In genomic region chr22:36196254-36197064, GRCh38 we compare ENCODE assay signal across 20 cellular contexts. TPM values are rescaled to one million over a fixed set of nuclear protein-coding genes. Genes with fewer than 3 reads are reported as not detected.
DNase-seq lines count a peak whose midpoint lies in the region; ATAC-seq, FAIRE-seq and TF ChIP-seq lines count a peak whose summit lies in the region.
"Had no signal": no experiment of that assay in that cellular context is flagged by ENCODE, and none has a peak within 500 bp of the region (broad histone marks: within the 10 kb centered on the region; RNA-seq: fewer than 3 reads in every experiment).

No MANE protein-coding gene starts in this region.

- H3K79me1 ChIP-seq in H9 (ENCODE audit: insufficient read depth, low read depth, low read length, poor library complexity, severe bottlenecking), result no peaks in the 10 kb centered on the region

- TF ChIP-seq POLR2A in K562 (conservative IDR thresholded peaks at IDR 0.05) (no peak), testis (IDR thresholded peaks at IDR 0.05) (no peak), gastrocnemius medialis (IDR thresholded peaks at IDR 0.05) (no peak)

- no peak overlapping the region for H2AK5ac ChIP-seq in H9 (ENCODE audit: insufficient read length, low read length)

- no peak overlapping the region for H3K27ac ChIP-seq in H9 (ENCODE audit: insufficient read length, low read depth, low read length)
- no peak overlapping the region for H3K27ac ChIP-seq in K562 (ENCODE audit: extremely low read depth, low read depth, low read length)
- peak overlapping the region; percentile 24 to 56 for H3K27ac ChIP-seq in testis
- H3K27ac ChIP-seq in gastrocnemius medialis, result peak overlapping the region in 1 of 4 donors; percentile 58

- H3K27me3 ChIP-seq in H9 (ENCODE audit: insufficient read depth, low read length) (no peaks in the 10 kb centered on the region), K562 (ENCODE audit: control insufficient read depth in 2 of 2, insufficient read depth in 2 of 2, low read length in 2 of 2) (no peaks in the 10 kb centered on the region), testis (no peaks in the 10 kb centered on the region), gastrocnemius medialis (no peaks in the 10 kb centered on the region)
- H3K27me3 ChIP-seq: vagina had no signal

- H3K36me3 Mint-ChIP-seq in H9 (ENCODE audit: insufficient read depth in 1 of 3, low read depth in 3 of 3) (no peaks in the 10 kb centered on the region), nephron (ENCODE audit: low read depth) (no peaks in the 10 kb centered on the region)

- DNase-seq in H9 (no peak), K562 (ENCODE audit: extremely low read depth in 1 of 4, low spot score in 3 of 4) (no peak), testis (no peak), gastrocnemius medialis (no peak), SHP77 (lab: John Stamatoyannopoulos, UW) (no peak)
- DNase-seq: activated CD4-positive, alpha-beta T cell treated with anti-CD3 and anti-CD28 coated beads for 4 hours; activated T-cell treated with anti-CD3 and anti-CD28 coated beads, Interleukin-2, amount 50 U/mL, for 1 hour; CD4-positive, alpha-beta T cell; cerebellar nuclear complex; NCI-H1092 treated with DMSO at 0.1 percent for 48 hours; NCI-H2171; NK-92 treated with Interleukin-12 subunit alpha and Interleukin-12 subunit beta, amount 100 ng/mL, for 24 hours; SIG-M5; stimulated activated CD4-positive, alpha-beta T cell treated with anti-CD3 and anti-CD28 coated beads, Interleukin-4, amount 100 ng/mL, for 24 hours had no signal

- H3T11ph ChIP-seq in H9 (ENCODE audit: low read length), result no peak overlapping the region

- in situ Hi-C loops in K562 (cut with MboI) (no loop called here), gastrocnemius medialis (cut with MboI; ENCODE audit: low sequenced_read_pairs in 4 of 4) (loop anchor here in 1 of 4 donors (10.0 kb wide), 1 partner anchor 78 kb away; no protein-coding TSS in a partner anchor)

- no TSS peak for BruUV-seq in K562 (replicated peaks; lab: Mats Ljungman, UMichigan)

- H3K36me3 ChIP-seq in K562 (ENCODE audit: control insufficient read depth, insufficient read depth, low read length) (peaks cover 28% of the 10 kb centered on the region; the same call in 1 of the 3 replicates), testis (ENCODE audit: low read depth, missing control alignments) (no peaks in the 10 kb centered on the region), gastrocnemius medialis (no peaks in the 10 kb centered on the region)
- H3K36me3 ChIP-seq: HAP-1, vagina had no signal

- peaks cover 4% of the 10 kb centered on the region; the same call in 1 of the 2 replicates for H3K4me1 ChIP-seq in H9 (ENCODE audit: insufficient read depth, low read length)
- peaks cover 30 to 33% of the 10 kb centered on the region in 2 experiments; a peak in 4 of 5 replicates for H3K4me1 ChIP-seq in K562 (replicated peaks in 1 of 2; ENCODE audit: control insufficient read depth in 2 of 2, insufficient read depth in 2 of 2, low read length in 2 of 2)
- peaks cover 14% of the 10 kb centered on the region for H3K4me1 ChIP-seq in testis
- peaks cover 5 to 8% of the 10 kb centered on the region in 2 donors for H3K4me1 ChIP-seq in gastrocnemius medialis

- H3K79me2 ChIP-seq in H9 (ENCODE audit: insufficient read depth, low read length), result no peaks in the 10 kb centered on the region
- peaks cover 13% of the 10 kb centered on the region for H3K79me2 ChIP-seq in K562 (ENCODE audit: control insufficient read depth, insufficient read depth, low read length)

- H3K23me2 ChIP-seq in H9 (ENCODE audit: insufficient read length, low read depth, low read length, poor library complexity, severe bottlenecking), result no peaks in the 10 kb centered on the region

- H3K18ac ChIP-seq in H9 (ENCODE audit: insufficient read length, low read depth, low read length), result peak overlapping the region; percentile 33

- H3K14ac ChIP-seq in H9 (ENCODE audit: insufficient read depth, low read length), result no peak overlapping the region

- H2BK15ac ChIP-seq in H9 (ENCODE audit: low read depth, low read length), result no peak overlapping the region

- no peak overlapping the region for H2AFZ ChIP-seq in H9 (ENCODE audit: low read length)
- H2AFZ ChIP-seq in K562 (ENCODE audit: low read depth, low read length), result peak overlapping the region; percentile 22; the same call in 1 of the 2 replicates

- no peak for TF ChIP-seq RAD21 in K562 (CRISPR knock-in tag; conservative IDR thresholded peaks at IDR 0.05 in 1 of 2, IDR thresholded peaks at IDR 0.05 in 1 of 2)

- no peak overlapping the region for H3K56ac ChIP-seq in H9 (ENCODE audit: insufficient read length, low read depth, low read length)

- H2BK20ac ChIP-seq in H9 (ENCODE audit: low read depth, low read length, poor library complexity, severe bottlenecking), result no peak overlapping the region

- ATAC-seq in K562 (no peak), gastrocnemius medialis (no peak), GM18867 (IDR thresholded peaks at IDR 0.05; ENCODE audit: unreplicated experiment) (no peak)

- H3K27ac Mint-ChIP-seq in H9, result peak overlapping the region; percentile 80 to 94 (median 89); a peak in 1 of 7 replicates
- H3K27ac Mint-ChIP-seq in nephron, result peak overlapping the region; percentile 98 to 99 (median 99)
- H3K27ac Mint-ChIP-seq: CD4-positive, alpha-beta T cell had no signal

- H4K20me1 ChIP-seq in H9 (ENCODE audit: control insufficient read depth, insufficient read depth, insufficient read length) (no peaks in the 10 kb centered on the region), K562 (replicated peaks; ENCODE audit: control insufficient read depth, insufficient read depth, low read length) (no peaks in the 10 kb centered on the region)

- peaks cover 34 to 47% of the 10 kb centered on the region in 2 experiments for H3K4me1 Mint-ChIP-seq in H9
- H3K4me1 Mint-ChIP-seq in nephron, result peaks cover 60% of the 10 kb centered on the region

- no peak overlapping the region for H4K5ac ChIP-seq in H9 (ENCODE audit: insufficient read length, low read depth, low read length)

- H3K4me2 ChIP-seq in H9 (ENCODE audit: insufficient read depth, insufficient read length, low read length) (no peak overlapping the region), K562 (ENCODE audit: insufficient read depth, low read length) (no peak overlapping the region)

- no peak for FAIRE-seq in K562 (lab: Jason Lieb, UNC)

- H2BK5ac ChIP-seq in H9 (ENCODE audit: insufficient read length, low read length), result no peak overlapping the region

- H4K8ac ChIP-seq in H9 (replicated peaks; ENCODE audit: insufficient read length, low read depth, low read length), result no peak overlapping the region

- H3K9ac ChIP-seq in H9 (ENCODE audit: extremely low read depth, insufficient read length, low read length) (no peak overlapping the region), K562 (ENCODE audit: insufficient read depth in 1 of 2, low read depth in 2 of 2, low read length in 2 of 2) (peak overlapping the region in 1 of 2 experiments; percentile 65; a peak in 1 of 4 replicates)

- H3K9me3 ChIP-seq in H9 (ENCODE audit: control insufficient read depth, low read depth, low read length) (no peaks in the 10 kb centered on the region), K562 (replicated peaks; ENCODE audit: control insufficient read depth, insufficient read depth, low read depth, low read length) (no peaks in the 10 kb centered on the region), testis (no peaks in the 10 kb centered on the region), gastrocnemius medialis (no peaks in the 10 kb centered on the region)
- H3K9me3 ChIP-seq: HAP-1, vagina had no signal

- H3K4me3 ChIP-seq in K562 (no peak overlapping the region), testis (no peak overlapping the region), gastrocnemius medialis (no peak overlapping the region)
- H3K4me3 ChIP-seq: HAP-1 had no signal

- H3K9me1 ChIP-seq in K562 (ENCODE audit: control insufficient read depth, insufficient read depth, low read length), result no peaks in the 10 kb centered on the region

- no peak for TF ChIP-seq EP300 in K562 (IDR thresholded peaks at IDR 0.05; ENCODE audit: low read length)

- H3K9me3 Mint-ChIP-seq in H9 (no peaks in the 10 kb centered on the region; a peak in 1 of 5 replicates), nephron (no peaks in the 10 kb centered on the region)
- H3K9me3 Mint-ChIP-seq: CD4-positive, alpha-beta T cell had no signal

- peak overlapping the region in 1 of 2 experiments; percentile 53; a peak in 1 of 5 replicates for H3K4me3 Mint-ChIP-seq in H9
- peak overlapping the region; percentile 53 to 75 (median 62) for H3K4me3 Mint-ChIP-seq in nephron
- H3K4me3 Mint-ChIP-seq: CD4-positive, alpha-beta T cell had no signal

- no peak overlapping the region for H3K23ac ChIP-seq in H9 (ENCODE audit: insufficient read length, low read depth, low read length)

- no peak overlapping the region for H2BK120ac ChIP-seq in H9 (ENCODE audit: low read depth, low read length, poor library complexity, severe bottlenecking)

- no peak overlapping the region for H3K4ac ChIP-seq in H9 (ENCODE audit: low read depth, low read length)

- no peak overlapping the region for H2BK12ac ChIP-seq in H9 (ENCODE audit: insufficient read length, low read depth, low read length)

- no peak overlapping the region for H4K91ac ChIP-seq in H9 (ENCODE audit: insufficient read length, low read depth, low read length)

- CTCF ChIA-PET in K562 (lab: Yijun Ruan, JAX; ENCODE audit: low intra/inter-chr PET ratio), result interaction anchor here (0.6 kb wide), 1 partner anchor 728 kb away, joined by 3 read pairs; no protein-coding TSS in a partner anchor

- POLR2A ChIA-PET in K562 (lab: Yijun Ruan, JAX), result interaction anchor here (0.6 kb wide), 1 partner anchor 24 kb away, joined by 4 read pairs; no protein-coding TSS in a partner anchor

- TF ChIP-seq CTCF in H9 (conservative IDR thresholded peaks at IDR 0.05) (no peak), K562 (IDR thresholded peaks at IDR 0.05 in 2 of 3, conservative IDR thresholded peaks at IDR 0.05 in 1 of 3; ENCODE audit: insufficient read depth in 2 of 3, low read depth in 1 of 3, low read length in 3 of 3) (no peak), nephron (IDR thresholded peaks at IDR 0.05; ENCODE audit: unreplicated experiment in 3 of 3) (no peak), testis (IDR thresholded peaks at IDR 0.05) (no peak), gastrocnemius medialis (IDR thresholded peaks at IDR 0.05 in 4 of 5, conservative IDR thresholded peaks at IDR 0.05 in 1 of 5) (no peak)

- intact Hi-C loops in K562 (cut with micrococcal nuclease), result loop anchor here (1.0 kb wide), 1 partner anchor 25 kb away; no protein-coding TSS in a partner anchor
- intact Hi-C loops in testis (cut with DNase I; ENCODE audit: low total_unique reads), result loop anchor here (10.0 kb wide), 1 partner anchor 88 kb away; no protein-coding TSS in a partner anchor
- intact Hi-C loops in gastrocnemius medialis (cut with DNase I; ENCODE audit: low total_unique reads), result no loop called here

- H3K27me3 Mint-ChIP-seq in H9 (ENCODE audit: low read depth) (peaks cover 2% of the 10 kb centered on the region; the same call in 1 of the 2 replicates), nephron (ENCODE audit: low read depth) (peaks cover 7% of the 10 kb centered on the region)

- no CpG with 5 or more reads among the region's 6 CpGs for WGBS in H9 (ENCODE audit: extremely low coverage, insufficient read length, low lambda C conversion rate)
- 42% methylated on average over 6 of the region's 6 CpGs for WGBS in K562 (ENCODE audit: insufficient coverage, low coverage, missing lambda C conversion rate)
- WGBS in testis, 2 donors, result 48 to 60% methylated on average over 6 of the region's 6 CpGs

RNA-seq across cellular contexts. Expression of gene APOL4, which starts 5.2 kb away (rescaled TPM):
- total RNA-seq in H9 (2021) (not detected in 2 replicates), K562 (2014; rRNA removed) (6.6 and 9.4 TPM in 2 replicates), K562 (2014; rRNA removed; fragmentation: Illumina TruSeq; extraction: Trizol) (7.6 and 9.3 TPM in 2 replicates), K562 (2015; rRNA removed; fragmentation: Illumina TruSeq; extraction: Trizol) (11.0 and 11.9 TPM in 2 replicates), K562 (2021) (8.9 and 9.8 TPM in 2 replicates), testis (1 to 10 TPM in 1 of 2 donors, under 1 TPM in 1; 0.55 to 4.3 TPM), gastrocnemius medialis (1 to 10 TPM in 3 of 4 donors, not detected in 1; 1.5 to 2.3 (median 2.0) TPM)
- 11.5 and 14.1 TPM in 2 replicates for total RNA-seq in K562 (2011; cell fraction: chromatin; rRNA removed; ENCODE audit: low replicate concordance)
- 8.7 and 14.0 TPM in 2 replicates for total RNA-seq in K562 (2011; cell fraction: nucleolus; rRNA removed)
- 14.4 and 15.3 TPM in 2 replicates for total RNA-seq in K562 (2011; cell fraction: nucleoplasm; rRNA removed)
- polyA plus RNA-seq in K562 (2011; rRNA removed) (14.3 and 14.5 TPM in 2 replicates), K562 (2014; fragmentation: Illumina TruSeq; extraction: Trizol) (8.1 and 10.2 TPM in 2 replicates), K562 (2014; fragmentation: Nextera tagmentation; extraction: Ambion mirVana) (10 to 100 TPM in 1 of 2 experiments, 1 to 10 TPM in 1; 8.9 to 15.0 TPM), K562 (2014; rRNA removed) (6.5 and 7.2 TPM in 2 replicates), testis (ENCODE audit: insufficient read depth, low read depth, low replicate concordance) (4.3 TPM)
- 14.6 and 18.4 TPM in 2 replicates for polyA plus RNA-seq in K562 (2011; cell fraction: cytosol; rRNA removed)
- polyA plus RNA-seq in K562 (2011; cell fraction: nucleus; rRNA removed), result 8.5 and 10.5 TPM in 2 replicates
- polyA plus RNA-seq in K562 (2012), result 16.0 and 18.4 TPM in 2 replicates
- polyA minus RNA-seq in K562 (2011; rRNA and poly(A)+ RNA removed), result 32.8 and 36.6 TPM in 2 replicates
- 9.2 and 12.4 TPM in 2 replicates for polyA minus RNA-seq in K562 (2011; cell fraction: cytosol; rRNA and poly(A)+ RNA removed)
- 6.5 and 15.6 TPM in 2 replicates for polyA minus RNA-seq in K562 (2011; cell fraction: nucleus; rRNA and poly(A)+ RNA removed)
- total RNA-seq: CD4-positive, alpha-beta T cell; mononuclear cell; renal cortical epithelial cell had no signal

RNA-seq across cellular contexts. Expression of gene APOL3, which starts 35.9 kb away (rescaled TPM):
- 0.13 TPM in 1 of 2 replicates, not detected in the other for total RNA-seq in H9 (2021)
- 1.7 TPM in 2 replicates for total RNA-seq in K562 (2011; cell fraction: chromatin; rRNA removed; ENCODE audit: low replicate concordance)
- total RNA-seq in K562 (2011; cell fraction: nucleolus; rRNA removed), result 0.50 and 0.53 TPM in 2 replicates
- not detected in 2 replicates for total RNA-seq in K562 (2011; cell fraction: nucleoplasm; rRNA removed)
- total RNA-seq in K562 (2014; rRNA removed), result 0.69 TPM in 1 of 2 replicates, not detected in the other
- total RNA-seq in K562 (2014; rRNA removed; fragmentation: Illumina TruSeq; extraction: Trizol), result 0.33 and 0.73 TPM in 2 replicates
- 0.25 and 0.38 TPM in 2 replicates for total RNA-seq in K562 (2015; rRNA removed; fragmentation: Illumina TruSeq; extraction: Trizol)
- total RNA-seq in K562 (2021), result 0.67 and 1.1 TPM in 2 replicates
- polyA plus RNA-seq in K562 (2011; rRNA removed), result 0.32 and 0.54 TPM in 2 replicates
- 0.04 and 0.09 TPM in 2 replicates for polyA plus RNA-seq in K562 (2011; cell fraction: cytosol; rRNA removed)
- 0.11 and 0.75 TPM in 2 replicates for polyA plus RNA-seq in K562 (2011; cell fraction: nucleus; rRNA removed)
- 0.66 and 2.7 TPM in 2 replicates for polyA plus RNA-seq in K562 (2012)
- 0.87 and 1.1 TPM in 2 replicates for polyA plus RNA-seq in K562 (2014; fragmentation: Illumina TruSeq; extraction: Trizol)
- under 1 TPM; 0.25 to 0.80 TPM for polyA plus RNA-seq in K562 (2014; fragmentation: Nextera tagmentation; extraction: Ambion mirVana)
- polyA plus RNA-seq in K562 (2014; rRNA removed), result 0.18 and 0.93 TPM in 2 replicates
- polyA minus RNA-seq in K562 (2011; rRNA and poly(A)+ RNA removed), result 0.21 and 0.35 TPM in 2 replicates
- polyA minus RNA-seq in K562 (2011; cell fraction: cytosol; rRNA and poly(A)+ RNA removed), result not detected in 2 replicates
- 0.54 TPM in 1 of 2 replicates, not detected in the other for polyA minus RNA-seq in K562 (2011; cell fraction: nucleus; rRNA and poly(A)+ RNA removed)
- total RNA-seq in testis, result 10 to 100 TPM; 10.6 to 13.6 TPM
- polyA plus RNA-seq in testis (ENCODE audit: insufficient read depth, low read depth, low replicate concordance), result 20.9 TPM
- total RNA-seq in gastrocnemius medialis, result 10 to 100 TPM; 16.6 to 23.4 (median 19.3) TPM

RNA-seq across cellular contexts. Expression of gene APOL2, which starts 42.9 kb away (rescaled TPM):
- total RNA-seq in H9 (2021), result 15.6 and 18.1 TPM in 2 replicates
- 7.9 and 14.5 TPM in 2 replicates for total RNA-seq in K562 (2011; cell fraction: chromatin; rRNA removed; ENCODE audit: low replicate concordance)
- total RNA-seq in K562 (2011; cell fraction: nucleolus; rRNA removed), result 9.6 and 11.0 TPM in 2 replicates
- 11.5 and 15.8 TPM in 2 replicates for total RNA-seq in K562 (2011; cell fraction: nucleoplasm; rRNA removed)
- 8.9 and 9.7 TPM in 2 replicates for total RNA-seq in K562 (2014; rRNA removed)
- total RNA-seq in K562 (2014; rRNA removed; fragmentation: Illumina TruSeq; extraction: Trizol), result 9.3 and 10.6 TPM in 2 replicates
- 9.6 and 10.6 TPM in 2 replicates for total RNA-seq in K562 (2015; rRNA removed; fragmentation: Illumina TruSeq; extraction: Trizol)
- 9.7 and 10.6 TPM in 2 replicates for total RNA-seq in K562 (2021)
- polyA plus RNA-seq in K562 (2011; rRNA removed), result 5.4 and 7.7 TPM in 2 replicates
- polyA plus RNA-seq in K562 (2011; cell fraction: cytosol; rRNA removed), result 5.7 and 7.9 TPM in 2 replicates
- 7.8 and 12.8 TPM in 2 replicates for polyA plus RNA-seq in K562 (2011; cell fraction: nucleus; rRNA removed)
- 12.3 and 12.8 TPM in 2 replicates for polyA plus RNA-seq in K562 (2012)
- 8.9 and 9.4 TPM in 2 replicates for polyA plus RNA-seq in K562 (2014; fragmentation: Illumina TruSeq; extraction: Trizol)
- polyA plus RNA-seq in K562 (2014; fragmentation: Nextera tagmentation; extraction: Ambion mirVana), result 1 to 10 TPM; 2.7 to 6.8 TPM
- 6.6 and 6.9 TPM in 2 replicates for polyA plus RNA-seq in K562 (2014; rRNA removed)
- polyA minus RNA-seq in K562 (2011; rRNA and poly(A)+ RNA removed), result 7.8 and 13.2 TPM in 2 replicates
- polyA minus RNA-seq in K562 (2011; cell fraction: cytosol; rRNA and poly(A)+ RNA removed), result 3.5 and 6.3 TPM in 2 replicates
- 2.4 and 3.6 TPM in 2 replicates for polyA minus RNA-seq in K562 (2011; cell fraction: nucleus; rRNA and poly(A)+ RNA removed)
- 10 to 100 TPM; 19.5 to 34.5 TPM for total RNA-seq in testis
- 16.6 TPM for polyA plus RNA-seq in testis (ENCODE audit: insufficient read depth, low read depth, low replicate concordance)
- 10 to 100 TPM in 3 of 4 donors, 1 to 10 TPM in 1; 8.7 to 25.5 (median 20.9) TPM for total RNA-seq in gastrocnemius medialis

RNA-seq across cellular contexts. Expression of gene APOL1, which starts 56.5 kb away (rescaled TPM):
- total RNA-seq in H9 (2021) (0.13 TPM in 1 of 2 replicates, not detected in the other), K562 (2014; rRNA removed) (5.8 TPM in 2 replicates), K562 (2014; rRNA removed; fragmentation: Illumina TruSeq; extraction: Trizol) (3.5 and 4.1 TPM in 2 replicates), K562 (2015; rRNA removed; fragmentation: Illumina TruSeq; extraction: Trizol) (7.0 and 7.3 TPM in 2 replicates), K562 (2021) (8.1 and 9.0 TPM in 2 replicates), testis (1 to 10 TPM; 5.0 to 9.4 TPM), gastrocnemius medialis (10 to 100 TPM in 1 of 4 donors, 1 to 10 TPM in 2, under 1 TPM in 1; 0.87 to 11.1 (median 6.2) TPM)
- 16.6 and 19.1 TPM in 2 replicates for total RNA-seq in K562 (2011; cell fraction: chromatin; rRNA removed; ENCODE audit: low replicate concordance)
- total RNA-seq in K562 (2011; cell fraction: nucleolus; rRNA removed), result 16.3 and 21.5 TPM in 2 replicates
- 19.4 and 21.1 TPM in 2 replicates for total RNA-seq in K562 (2011; cell fraction: nucleoplasm; rRNA removed)
- polyA plus RNA-seq in K562 (2011; rRNA removed) (4.7 and 5.6 TPM in 2 replicates), K562 (2014; fragmentation: Illumina TruSeq; extraction: Trizol) (9.5 and 9.7 TPM in 2 replicates), K562 (2014; fragmentation: Nextera tagmentation; extraction: Ambion mirVana) (1 to 10 TPM; 2.5 to 4.2 TPM), K562 (2014; rRNA removed) (5.3 and 6.9 TPM in 2 replicates), testis (ENCODE audit: insufficient read depth, low read depth, low replicate concordance) (24.4 TPM)
- 2.8 and 4.2 TPM in 2 replicates for polyA plus RNA-seq in K562 (2011; cell fraction: cytosol; rRNA removed)
- 7.4 and 14.5 TPM in 2 replicates for polyA plus RNA-seq in K562 (2011; cell fraction: nucleus; rRNA removed)
- 21.2 and 33.8 TPM in 2 replicates for polyA plus RNA-seq in K562 (2012)
- 4.9 and 5.3 TPM in 2 replicates for polyA minus RNA-seq in K562 (2011; rRNA and poly(A)+ RNA removed)
- polyA minus RNA-seq in K562 (2011; cell fraction: cytosol; rRNA and poly(A)+ RNA removed), result 1.2 and 5.9 TPM in 2 replicates
- 2.6 and 3.2 TPM in 2 replicates for polyA minus RNA-seq in K562 (2011; cell fraction: nucleus; rRNA and poly(A)+ RNA removed)

Comparison
In these comparisons a context has a peak if more than half of its experiments do, and no peak if none do; other contexts are left out.
1. H3K27ac ChIP-seq: peak in testis (2 of 2); none in H9 (single experiment) and K562 (single experiment).
2. RNA of gene APOL3, which starts 35.9 kb away (total RNA-seq): 16.6 to 23.4 TPM in gastrocnemius medialis and 10.6 to 13.6 TPM in testis; 0.25 to 1.7 TPM in K562 and 0.13 TPM in H9; every median in the first group is over 4 times any median in the second.